Comparison of ENCODE assay signal across 32 cellular contexts in genomic region chr4:186752310-186752709, GRCh38. TPM values are rescaled to one million over a fixed set of nuclear protein-coding genes. Genes with fewer than 3 reads are reported as not detected.
"Had no signal": no experiment of that assay in that cellular context is flagged by ENCODE, and none has a peak within 500 bp of the region (broad histone marks: within the 10 kb centered on the region; RNA-seq: fewer than 3 reads in every experiment).

No MANE protein-coding gene starts in this region.

- H3K9me3 ChIP-seq: esophagus muscularis mucosa, gastrocnemius medialis had no signal

- H3K27me3 ChIP-seq: brain microvascular endothelial cell, esophagus muscularis mucosa, foreskin keratinocyte, gastrocnemius medialis, heart left ventricle had no signal

- H3K27ac ChIP-seq: brain microvascular endothelial cell, coronary artery, esophagus muscularis mucosa, foreskin keratinocyte, gastrocnemius medialis, heart left ventricle, WERI-Rb-1 had no signal

- FAIRE-seq: astrocyte, bronchial epithelial cell had no signal

- H3K4me3 ChIP-seq: coronary artery, esophagus muscularis mucosa, gastrocnemius medialis, heart left ventricle had no signal

- H3K36me3 ChIP-seq: brain microvascular endothelial cell, esophagus muscularis mucosa, gastrocnemius medialis, heart left ventricle, WERI-Rb-1 had no signal

- ATAC-seq: activated CD4-positive, CD25-positive, alpha-beta regulatory T cell treated with anti-CD3 and anti-CD28 coated beads, Interleukin-2, amount 50 U/mL, for 24 hours; activated CD8-positive, alpha-beta T cell treated with anti-CD3 and anti-CD28 coated beads, Interleukin-2, amount 10 ng/mL, durations not matched to agents 7 days and 5 days; activated T-cell treated with anti-CD3 and anti-CD28 coated beads, Interleukin-2, amount 50 U/mL, for 72 hours; effector memory CD8-positive, alpha-beta T cell; foreskin keratinocyte; gastrocnemius medialis; heart left ventricle; T-cell; T-helper 17 cell had no signal

- H3K4me1 ChIP-seq: esophagus muscularis mucosa, foreskin keratinocyte, gastrocnemius medialis, heart left ventricle had no signal

- DNase-seq: activated B cell treated with CpG ODN at 0.5 μM for 24 hours; activated CD4-positive, alpha-beta memory T cell treated with anti-CD3 and anti-CD28 coated beads for 36 hours; activated CD4-positive, alpha-beta T cell treated with anti-CD3 and anti-CD28 coated beads for 48 hours; activated CD8-positive, alpha-beta memory T cell treated with anti-CD3 and anti-CD28 coated beads, Interleukin-2, amount 50 U/mL, for 48 hours; activated CD8-positive, alpha-beta T cell treated with anti-CD3 and anti-CD28 coated beads, Interleukin-2, amount 10 ng/mL, durations not matched to agents 7 days and 5 days; activated gamma-delta T cell; activated naive CD4-positive, alpha-beta T cell; activated naive CD4-positive, alpha-beta T cell treated with anti-CD3 and anti-CD28 coated beads, Interleukin-2, amount 50 U/mL, for 16 hours; activated T-cell treated with anti-CD3 and anti-CD28 coated beads for 4 hours; activated T-cell treated with anti-CD3 and anti-CD28 coated beads, Interleukin-2, amount 50 U/mL, for 24 hours; activated T-cell treated with anti-CD3 and anti-CD28 coated beads, Interleukin-2, amount 50 U/mL, for 72 hours; amniotic stem cell; anterior cingulate cortex; brain microvascular endothelial cell; dermis blood vessel endothelial cell; effector CD4-positive, alpha-beta T cell; effector memory CD8-positive, alpha-beta T cell; erythroblast; foreskin keratinocyte; gastrocnemius medialis; glutamatergic neuron; heart left ventricle; T-cell; T-helper 17 cell; T1000; WERI-Rb-1 had no signal

RNA-seq across cellular contexts. Expression of gene FAT1, which starts 28.7 kb away (rescaled TPM):
- total RNA-seq: activated B cell treated with CpG ODN at 0.5 μM for 24 hours; activated CD4-positive, alpha-beta memory T cell treated with anti-CD3 and anti-CD28 coated beads for 36 hours; activated CD8-positive, alpha-beta memory T cell treated with anti-CD3 and anti-CD28 coated beads for 36 hours; activated CD8-positive, alpha-beta T cell treated with anti-CD3 and anti-CD28 coated beads, Interleukin-2, amount 10 ng/mL, durations not matched to agents 7 days and 5 days; T-helper 17 cell had no signal
